28 cellular contexts compared by ENCODE assay signal in the genomic region with DNA sequence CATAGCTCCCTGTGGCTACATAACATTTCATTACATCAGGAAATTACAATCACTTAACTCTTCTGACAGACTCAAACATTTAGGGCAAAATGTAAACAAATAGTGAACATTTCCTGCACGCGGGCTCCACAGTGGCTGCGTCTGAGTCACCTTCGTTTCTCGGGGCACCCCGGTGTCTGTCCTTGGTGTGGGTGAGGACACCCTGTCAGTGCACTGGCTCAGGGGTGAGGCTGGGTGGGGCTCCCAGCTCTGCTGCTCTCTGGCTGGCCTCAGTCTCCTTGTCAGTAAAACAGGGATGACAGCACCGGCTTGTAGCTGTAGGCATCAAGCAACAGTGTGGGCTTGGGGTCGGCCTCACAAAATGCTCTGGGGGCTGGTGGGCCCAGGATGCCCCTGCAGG.
"Had no signal": no experiment of that assay in that cellular context is flagged by ENCODE, and none has a peak within 500 bp of the region (broad histone marks: within the 10 kb centered on the region; RNA-seq: fewer than 3 reads in every experiment).

No MANE protein-coding gene starts in this region.

- H3K4me3 ChIP-seq: coronary artery, dorsolateral prefrontal cortex had no signal

- H3K4me3 Mint-ChIP-seq: activated B cell treated with CpG ODN at 0.5 μM for 24 hours; activated naive CD8-positive, alpha-beta T cell; activated T-cell treated with anti-CD3 and anti-CD28 coated beads, Interleukin-2, amount 50 U/mL, for 24 hours; activated T-cell treated with anti-CD3 and anti-CD28 coated beads, Interleukin-2, amount 50 U/mL, for 72 hours; central memory CD8-positive, alpha-beta T cell; dendritic cell treated with granulocyte-macrophage colony-stimulating factor and Interleukin-4, amounts not matched to agents 40 ng/mL and 50 ng/mL, for 4 days; endodermal cell; T-helper 17 cell; T-helper 2 cell treated with Interferon-gamma antibody and Interleukin-4, amounts not matched to agents 5 μg/mL and 100 μg/mL, for 36 hours had no signal

- H3K9me3 Mint-ChIP-seq: dendritic cell treated with granulocyte-macrophage colony-stimulating factor and Interleukin-4, amounts not matched to agents 40 ng/mL and 50 ng/mL, for 4 days; T-helper 2 cell treated with Interferon-gamma antibody and Interleukin-4, amounts not matched to agents 5 μg/mL and 100 μg/mL, for 36 hours had no signal

- H3K27me3 ChIP-seq: brain microvascular endothelial cell had no signal

- H3K36me3 ChIP-seq: brain microvascular endothelial cell, WERI-Rb-1 had no signal

- H3K27ac Mint-ChIP-seq: activated B cell treated with CpG ODN at 0.5 μM for 24 hours; activated naive CD8-positive, alpha-beta T cell; activated T-cell treated with anti-CD3 and anti-CD28 coated beads, Interleukin-2, amount 50 U/mL, for 24 hours; activated T-cell treated with anti-CD3 and anti-CD28 coated beads, Interleukin-2, amount 50 U/mL, for 72 hours; dendritic cell treated with granulocyte-macrophage colony-stimulating factor and Interleukin-4, amounts not matched to agents 40 ng/mL and 50 ng/mL, for 4 days; endodermal cell; T-helper 17 cell; T-helper 2 cell treated with Interferon-gamma antibody and Interleukin-4, amounts not matched to agents 5 μg/mL and 100 μg/mL, for 36 hours had no signal

- H3K27ac ChIP-seq: brain microvascular endothelial cell, coronary artery, dorsolateral prefrontal cortex, WERI-Rb-1 had no signal

- H3K27me3 Mint-ChIP-seq: activated B cell treated with CpG ODN at 0.5 μM for 24 hours; activated T-cell treated with anti-CD3 and anti-CD28 coated beads, Interleukin-2, amount 50 U/mL, for 24 hours; central memory CD8-positive, alpha-beta T cell; dendritic cell treated with granulocyte-macrophage colony-stimulating factor and Interleukin-4, amounts not matched to agents 40 ng/mL and 50 ng/mL, for 4 days had no signal

- DNase-seq: activated B cell treated with CpG ODN at 0.5 μM for 24 hours; activated CD4-positive, alpha-beta T cell treated with anti-CD3 and anti-CD28 coated beads for 48 hours; activated CD4-positive, alpha-beta T cell treated with anti-CD3 and anti-CD28 coated beads, Interleukin-2, amount 50 U/mL, for 1 hour; activated CD4-positive, alpha-beta T cell treated with anti-CD3 and anti-CD28 coated beads, Interleukin-2, amount 50 U/mL, for 48 hours; activated CD8-positive, alpha-beta memory T cell treated with anti-CD3 and anti-CD28 coated beads, Interleukin-2, amount 50 U/mL, for 48 hours; activated gamma-delta T cell; activated naive CD4-positive, alpha-beta T cell treated with Interleukin-2 at 50 U/mL for 16 hours; activated T-cell treated with anti-CD3 and anti-CD28 coated beads for 4 hours; activated T-cell treated with anti-CD3 and anti-CD28 coated beads, Interleukin-2, amount 50 U/mL, for 24 hours; activated T-cell treated with anti-CD3 and anti-CD28 coated beads, Interleukin-2, amount 50 U/mL, for 72 hours; amniotic stem cell; anterior cingulate cortex; brain microvascular endothelial cell; dorsolateral prefrontal cortex; effector memory CD4-positive, alpha-beta T cell; endodermal cell; foreskin fibroblast; T-helper 1 cell; T-helper 17 cell; T1000; WERI-Rb-1 had no signal

- H3K4me1 Mint-ChIP-seq: activated B cell treated with CpG ODN at 0.5 μM for 24 hours; central memory CD8-positive, alpha-beta T cell; endodermal cell; T-helper 17 cell had no signal

- ATAC-seq: activated CD4-positive, CD25-positive, alpha-beta regulatory T cell treated with anti-CD3 and anti-CD28 coated beads, Interleukin-2, amount 50 U/mL, for 24 hours; activated T-cell treated with anti-CD3 and anti-CD28 coated beads, Interleukin-2, amount 50 U/mL, for 72 hours; esophagus mucosa; T-helper 17 cell had no signal
